32 cellular contexts compared by ENCODE assay signal in the genomic region with DNA sequence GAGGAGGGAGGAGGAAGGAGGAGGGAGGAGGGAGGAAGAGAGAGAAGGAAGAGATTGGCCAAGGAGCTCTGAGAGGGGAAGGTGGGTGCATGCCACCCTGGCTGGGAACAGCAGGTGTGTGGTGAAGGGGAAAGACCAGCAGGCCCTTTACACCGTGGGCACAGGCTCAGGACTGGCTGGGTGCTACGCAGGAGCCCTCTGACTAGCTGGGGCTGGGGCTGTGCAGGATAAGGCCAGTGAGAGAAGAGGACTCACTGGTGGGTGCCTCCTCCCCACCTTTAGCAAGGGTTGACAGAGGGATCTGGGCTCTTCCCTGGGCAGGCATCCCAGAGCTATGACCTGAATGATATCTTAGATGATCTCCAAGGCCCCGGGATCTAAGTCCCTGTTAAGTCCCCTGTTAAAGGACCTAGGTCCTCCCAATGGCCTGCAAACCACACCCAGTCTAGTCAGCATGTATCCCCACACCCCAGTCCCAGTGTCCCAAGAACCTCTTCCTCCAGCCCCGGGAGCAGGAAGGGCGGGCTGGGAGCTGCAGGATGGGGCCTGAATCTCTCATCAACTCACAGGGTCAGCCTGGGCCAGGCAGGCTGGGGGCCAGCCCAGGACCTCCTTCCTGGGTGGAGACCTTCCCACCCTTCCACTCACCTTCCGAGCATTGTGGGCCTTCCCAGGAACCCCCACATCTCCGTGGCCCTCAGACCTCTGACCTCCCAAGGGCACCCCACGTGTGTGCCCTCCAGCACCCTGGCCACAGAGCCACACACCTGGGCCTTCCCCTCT.
"Had no signal": no experiment of that assay in that cellular context is flagged by ENCODE, and none has a peak within 500 bp of the region (broad histone marks: within the 10 kb centered on the region; RNA-seq: fewer than 3 reads in every experiment).

No MANE protein-coding gene starts in this region.

- H3K4me3 Mint-ChIP-seq: activated B cell treated with CpG ODN at 0.5 μM for 24 hours; activated CD8-positive, alpha-beta T cell treated with anti-CD3 and anti-CD28 coated beads for 36 hours; activated naive CD4-positive, alpha-beta T cell treated with anti-CD3 and anti-CD28 coated beads, Interleukin-2, amount 50 U/mL, for 24 hours; activated naive CD8-positive, alpha-beta T cell treated with anti-CD3 and anti-CD28 coated beads, Interleukin-2, amount 50 U/mL, for 24 hours; nephron progenitor cell; T-helper 2 cell treated with Interferon-gamma antibody and Interleukin-4, amounts not matched to agents 5 μg/mL and 100 μg/mL, for 36 hours; type B pancreatic cell had no signal

- H3K79me2 ChIP-seq: hepatocyte had no signal

- H3K4me2 ChIP-seq: hepatocyte had no signal

- H2AFZ ChIP-seq: hepatocyte had no signal

- DNase-seq: activated B cell treated with CpG ODN at 0.5 μM for 24 hours; activated CD4-positive, alpha-beta T cell treated with anti-CD3 and anti-CD28 coated beads, Interleukin-2, amount 50 U/mL, for 1 hour; activated CD8-positive, alpha-beta T cell treated with anti-CD3 and anti-CD28 coated beads for 36 hours; activated naive CD8-positive, alpha-beta T cell treated with anti-CD3 and anti-CD28 coated beads, Interleukin-2, amount 50 U/mL, for 24 hours; activated T-cell treated with anti-CD3 and anti-CD28 coated beads, Interleukin-2, amount 50 U/mL, for 48 hours; amygdala; dermis blood vessel endothelial cell; effector CD8-positive, alpha-beta T cell; esophagus squamous epithelium; foreskin melanocyte; islet precursor cell; mesendoderm; nephron progenitor cell; stimulated activated CD4-positive, alpha-beta T cell treated with anti-CD3 and anti-CD28 coated beads, Interleukin-12 subunit alpha, Interleukin-12 subunit beta, amount 100 ng/mL, for 4 hours; stimulated activated CD4-positive, alpha-beta T cell treated with anti-CD3 and anti-CD28 coated beads, Interleukin-4, amount 100 ng/mL, for 1 hour; stimulated activated naive CD8-positive, alpha-beta T cell treated with anti-CD3 and anti-CD28 coated beads, Interleukin-15, Interleukin-2, amounts not matched to agents 100 U/mL and 50 U/mL, for 24 hours; T-helper 1 cell; testis had no signal

- H3K9me3 ChIP-seq: mucosa of descending colon, pancreas, right lobe of liver, testis, vagina had no signal

- H3K4me1 ChIP-seq: pancreas, right lobe of liver had no signal

- H3K27me3 ChIP-seq: hepatocyte, pancreas, right lobe of liver, testis, vagina had no signal

- FAIRE-seq: colon, endometrium, pancreas had no signal

- H3K36me3 ChIP-seq: esophagus squamous epithelium, pancreas, right lobe of liver, vagina had no signal

- H3K27ac Mint-ChIP-seq: activated B cell treated with CpG ODN at 0.5 μM for 24 hours; activated CD8-positive, alpha-beta T cell treated with anti-CD3 and anti-CD28 coated beads for 36 hours; activated naive CD4-positive, alpha-beta T cell treated with anti-CD3 and anti-CD28 coated beads, Interleukin-2, amount 50 U/mL, for 24 hours; activated naive CD8-positive, alpha-beta T cell treated with anti-CD3 and anti-CD28 coated beads, Interleukin-2, amount 50 U/mL, for 24 hours; activated T-helper 2 cell treated with anti-CD3 and anti-CD28 coated beads, Interferon-gamma antibody, Interleukin-2, Interleukin-4, amounts not matched to agents 10 μg/mL and 5 μg/mL and 100 μg/mL, durations not matched to agents 14 hours and 24 hours and 36 hours; nephron progenitor cell; T-helper 2 cell treated with Interferon-gamma antibody and Interleukin-4, amounts not matched to agents 5 μg/mL and 100 μg/mL, for 36 hours; type B pancreatic cell had no signal

- H3K27me3 Mint-ChIP-seq: activated B cell treated with CpG ODN at 0.5 μM for 24 hours; activated CD8-positive, alpha-beta T cell treated with anti-CD3 and anti-CD28 coated beads for 36 hours; activated naive CD4-positive, alpha-beta T cell treated with anti-CD3 and anti-CD28 coated beads, Interleukin-2, amount 50 U/mL, for 24 hours; activated naive CD8-positive, alpha-beta T cell treated with anti-CD3 and anti-CD28 coated beads, Interleukin-2, amount 50 U/mL, for 24 hours had no signal

- ATAC-seq: activated CD8-positive, alpha-beta T cell treated with anti-CD3 and anti-CD28 coated beads for 36 hours; activated naive CD8-positive, alpha-beta T cell treated with anti-CD3 and anti-CD28 coated beads, Interleukin-2, amount 50 U/mL, for 24 hours; mucosa of descending colon; pancreas; right lobe of liver; stimulated activated naive CD8-positive, alpha-beta T cell treated with anti-CD3 and anti-CD28 coated beads, Interleukin-15, Interleukin-2, amounts not matched to agents 100 U/mL and 50 U/mL, for 24 hours had no signal

- H3K4me1 Mint-ChIP-seq: activated B cell treated with CpG ODN at 0.5 μM for 24 hours; activated naive CD4-positive, alpha-beta T cell treated with anti-CD3 and anti-CD28 coated beads, Interleukin-2, amount 50 U/mL, for 24 hours had no signal

- H3K27ac ChIP-seq: epithelial cell of prostate, esophagus squamous epithelium, hepatocyte, pancreas, right lobe of liver, skin epidermis, testis, vagina had no signal

- H3K4me3 ChIP-seq: esophagus squamous epithelium, hepatocyte, lung, mucosa of descending colon, pancreas, right lobe of liver, skin epidermis, testis, vagina had no signal
